8 cellular contexts compared by ENCODE assay signal in genomic region chr18:3062798-3063563, GRCh38. TPM values are rescaled to one million over a fixed set of nuclear protein-coding genes. Genes with fewer than 3 reads are reported as not detected.
A peak's percentile ranks its signal among the peaks of the same experiment; 100 is the strongest.
DNase-seq lines count a peak whose midpoint lies in the region; ATAC-seq and TF ChIP-seq lines count a peak whose summit lies in the region.

No MANE protein-coding gene starts in this region.

- H3K4me3 Mint-ChIP-seq in activated naive CD8-positive, alpha-beta T cell = peak overlapping the region; percentile 64

- H3K36me3 Mint-ChIP-seq in activated naive CD8-positive, alpha-beta T cell = no peaks in the 10 kb centered on the region

- ATAC-seq in GM19455 (IDR thresholded peaks at IDR 0.05; ENCODE audit: unreplicated experiment) (no peak), HG02884 (IDR thresholded peaks at IDR 0.05; ENCODE audit: unreplicated experiment) (no peak)

- TF ChIP-seq POLR2A in sigmoid colon (IDR thresholded peaks at IDR 0.05) = no peak

- no peak for TF ChIP-seq EP300 in sigmoid colon (IDR thresholded peaks at IDR 0.05)

- peaks cover 64% of the 10 kb centered on the region for H3K4me1 Mint-ChIP-seq in activated naive CD8-positive, alpha-beta T cell (ENCODE audit: low read depth)

- H3K27ac Mint-ChIP-seq in activated naive CD8-positive, alpha-beta T cell = peak overlapping the region; percentile 98

- H3K27ac ChIP-seq in right atrium auricular region = no peak overlapping the region
- peak overlapping the region in 1 of 4 donors; percentile 10 for H3K27ac ChIP-seq in sigmoid colon

- H3K4me1 ChIP-seq in right atrium auricular region (peaks cover 0 to 25% of the 10 kb centered on the region in 2 donors), sigmoid colon (peaks cover 0 to 18% (median 10%) of the 10 kb centered on the region in 4 donors)

- 58 to 59% methylated on average over 16 of the region's 16 CpGs for WGBS in sigmoid colon, 2 donors

- H3K27me3 Mint-ChIP-seq in activated naive CD8-positive, alpha-beta T cell = no peaks in the 10 kb centered on the region

- no peaks in the 10 kb centered on the region for H3K27me3 ChIP-seq in right atrium auricular region
- H3K27me3 ChIP-seq in sigmoid colon = no peaks in the 10 kb centered on the region

- H3K4me3 ChIP-seq in right atrium auricular region (no peak overlapping the region), sigmoid colon (peak overlapping the region in 3 of 4 donors; percentile 3 to 28 (median 25))

- intact Hi-C loops in sigmoid colon (cut with DNase I) = loop anchor here (1.0 to 10.0 kb wide), 2 partner anchors 48 to 131 kb away; partner anchors contain the start of gene LPIN2

- TF ChIP-seq CTCF in right atrium auricular region (IDR thresholded peaks at IDR 0.05) = peak; percentile 68 to 82
- TF ChIP-seq CTCF in sigmoid colon (IDR thresholded peaks at IDR 0.05) = peak; percentile 51 to 83 (median 72)

- no peaks in the 10 kb centered on the region for H3K9me3 Mint-ChIP-seq in activated naive CD8-positive, alpha-beta T cell (ENCODE audit: low read depth)

- peaks cover 15% of the 10 kb centered on the region for H3K36me3 ChIP-seq in right atrium auricular region
- H3K36me3 ChIP-seq in sigmoid colon = peaks cover 0 to 12% (median 3%) of the 10 kb centered on the region in 4 donors

- H3K9me3 ChIP-seq in right atrium auricular region (no peaks in the 10 kb centered on the region), sigmoid colon (no peaks in the 10 kb centered on the region)

- DNase-seq in GF-D8 (lab: John Stamatoyannopoulos, UW) (peak; percentile 67), HK-2 (ENCODE audit: unreplicated experiment) (peak; percentile 27), SKM-1 (lab: John Stamatoyannopoulos, UW; ENCODE audit: unreplicated experiment) (peak; percentile 8), right atrium auricular region (ENCODE audit: low spot score) (peak; percentile 67), sigmoid colon (peak; percentile 79)

RNA-seq across cellular contexts. Expression of gene LPIN2, which starts 50.0 kb away (rescaled TPM):
- 10 to 100 TPM; 15.5 to 19.0 TPM for total RNA-seq in right atrium auricular region
- 10 to 100 TPM; 13.6 to 31.5 (median 18.0) TPM for total RNA-seq in sigmoid colon
- polyA plus RNA-seq in sigmoid colon = 10 to 100 TPM; 16.2 to 34.9 (median 28.5) TPM

Comparison
In these comparisons a context has a peak if more than half of its experiments do, and no peak if none do; other contexts are left out.
1. DNase-seq: peak in every context shown above with its lines; median percentile 79 in sigmoid colon; 67 in GF-D8; 67 in right atrium auricular region; 27 in HK-2; 8 in SKM-1.
2. H3K4me3 ChIP-seq: peak in sigmoid colon (3 of 4); none in right atrium auricular region (0 of 2).